Comparison of ENCODE assay signal across 8 cellular contexts in the genomic region with DNA sequence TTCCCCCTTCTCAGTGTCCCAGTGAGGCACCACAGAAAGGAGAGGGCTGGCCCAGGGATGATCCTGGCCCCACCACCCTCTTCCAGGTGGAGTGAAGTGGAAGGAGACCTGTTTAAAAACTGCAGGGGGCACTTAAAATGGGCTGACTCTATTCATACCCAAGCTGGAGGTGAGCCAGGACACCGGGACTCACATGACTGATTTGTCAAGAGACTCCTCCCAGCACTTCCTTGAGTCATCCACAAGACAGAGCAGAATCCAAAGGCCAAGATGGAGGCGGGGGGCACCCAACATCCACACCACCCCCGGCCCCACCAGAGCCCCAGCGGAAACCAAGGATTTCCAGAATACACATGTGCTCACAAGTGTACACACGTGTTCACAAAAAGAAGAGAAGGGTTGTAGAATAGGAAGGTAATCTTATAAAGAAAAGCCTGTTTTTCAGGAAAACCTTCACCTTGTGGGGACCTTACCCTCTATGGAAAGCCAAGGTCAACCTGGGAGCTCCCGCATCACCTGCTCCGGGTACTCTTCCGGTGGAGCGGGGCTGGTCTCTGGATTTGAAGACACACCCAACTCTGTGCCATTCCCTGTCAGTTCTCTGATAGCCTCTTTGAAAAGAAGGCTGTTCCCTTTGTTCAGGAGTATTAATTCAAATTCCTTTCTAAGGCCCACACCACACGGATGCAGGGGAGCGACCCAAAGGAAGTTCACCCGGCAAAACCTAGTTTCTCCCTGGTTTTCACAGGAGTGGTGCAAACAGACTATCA. TPM values are rescaled to one million over a fixed set of nuclear protein-coding genes. Genes with fewer than 3 reads are reported as not detected.
DNase-seq lines count a peak whose midpoint lies in the region; ATAC-seq and TF ChIP-seq lines count a peak whose summit lies in the region.

No MANE protein-coding gene starts in this region.

- H4K5ac ChIP-seq in H9 (ENCODE audit: insufficient read length, low read depth, low read length), result no peak overlapping the region

- H2AK5ac ChIP-seq in H9 (ENCODE audit: insufficient read length, low read length), result no peak overlapping the region

- H3K27ac Mint-ChIP-seq in H9 (peak overlapping the region; percentile 38 to 98 (median 93)), progenitor cell of endocrine pancreas (peak overlapping the region; percentile 88)

- H3K79me1 ChIP-seq in H9 (ENCODE audit: insufficient read depth, low read depth, low read length, poor library complexity, severe bottlenecking), result no peaks in the 10 kb centered on the region

- H3K9me3 Mint-ChIP-seq in H9, result no peaks in the 10 kb centered on the region
- H3K9me3 Mint-ChIP-seq in progenitor cell of endocrine pancreas (ENCODE audit: low read depth), result no peaks in the 10 kb centered on the region
- H3K9me3 Mint-ChIP-seq in activated T-cell treated with anti-CD3 and anti-CD28 coated beads, Interleukin-2, amount 50 U/mL, for 4 hours, result no peaks in the 10 kb centered on the region

- H2AFZ ChIP-seq in H9 (ENCODE audit: low read length), result no peak overlapping the region

- H3K4me1 ChIP-seq in H9 (ENCODE audit: insufficient read depth, low read length), result peaks cover 26% of the 10 kb centered on the region

- no peak overlapping the region for H3K18ac ChIP-seq in H9 (ENCODE audit: insufficient read length, low read depth, low read length)

- peak overlapping the region; percentile 60 for H3K4me2 ChIP-seq in H9 (ENCODE audit: insufficient read depth, insufficient read length, low read length)

- H4K20me1 ChIP-seq in H9 (ENCODE audit: control insufficient read depth, insufficient read depth, insufficient read length), result no peaks in the 10 kb centered on the region

- H3K27me3 ChIP-seq in H9 (ENCODE audit: insufficient read depth, low read length), result no peaks in the 10 kb centered on the region

- peak; percentile 50 for DNase-seq in H9
- peak; percentile 32 for DNase-seq in OCI-M1 (lab: John Stamatoyannopoulos, UW)
- peak; percentile 84 for DNase-seq in fibroblast of villous mesenchyme (ENCODE audit: low read depth)
- no peak for DNase-seq in progenitor cell of endocrine pancreas (ENCODE audit: low spot score, unreplicated experiment)
- no peak for DNase-seq in activated T-cell treated with anti-CD3 and anti-CD28 coated beads, Interleukin-2, amount 50 U/mL, for 4 hours
- DNase-seq in iPS-NIHi11 (ENCODE audit: low spot score), result no peak

- peaks cover 21 to 46% (median 36%) of the 10 kb centered on the region in 3 experiments for H3K36me3 Mint-ChIP-seq in H9 (ENCODE audit: insufficient read depth in 1 of 3, low read depth in 3 of 3)
- peaks cover 13% of the 10 kb centered on the region for H3K36me3 Mint-ChIP-seq in progenitor cell of endocrine pancreas (ENCODE audit: insufficient read depth)
- H3K36me3 Mint-ChIP-seq in activated T-cell treated with anti-CD3 and anti-CD28 coated beads, Interleukin-2, amount 50 U/mL, for 4 hours (ENCODE audit: insufficient read depth), result no peaks in the 10 kb centered on the region

- H3K27ac ChIP-seq in H9 (ENCODE audit: insufficient read length, low read depth, low read length), result no peak overlapping the region

- H3T11ph ChIP-seq in H9 (ENCODE audit: low read length), result no peak overlapping the region

- peaks cover 77% of the 10 kb centered on the region for H3K79me2 ChIP-seq in H9 (ENCODE audit: insufficient read depth, low read length)

- no peak overlapping the region for H2BK20ac ChIP-seq in H9 (ENCODE audit: low read depth, low read length, poor library complexity, severe bottlenecking)

- TF ChIP-seq CTCF in H9 (conservative IDR thresholded peaks at IDR 0.05) (no peak), fibroblast of villous mesenchyme (IDR thresholded peaks at IDR 0.05; ENCODE audit: insufficient read depth, low read depth, low read length) (no peak), progenitor cell of endocrine pancreas (IDR thresholded peaks at IDR 0.05; ENCODE audit: unreplicated experiment) (no peak)

- no peak overlapping the region for H2BK12ac ChIP-seq in H9 (ENCODE audit: insufficient read length, low read depth, low read length)

- H2BK5ac ChIP-seq in H9 (ENCODE audit: insufficient read length, low read length), result no peak overlapping the region

- H3K14ac ChIP-seq in H9 (ENCODE audit: insufficient read depth, low read length), result no peak overlapping the region

- H2BK15ac ChIP-seq in H9 (ENCODE audit: low read depth, low read length), result no peak overlapping the region

- no peak overlapping the region for H2BK120ac ChIP-seq in H9 (ENCODE audit: low read depth, low read length, poor library complexity, severe bottlenecking)

- no peak overlapping the region for H3K56ac ChIP-seq in H9 (ENCODE audit: insufficient read length, low read depth, low read length)

- H3K23me2 ChIP-seq in H9 (ENCODE audit: insufficient read length, low read depth, low read length, poor library complexity, severe bottlenecking), result peaks cover 10% of the 10 kb centered on the region

- H3K4me3 Mint-ChIP-seq in H9 (peak overlapping the region; percentile 37 to 73; a peak in 3 of 5 replicates), progenitor cell of endocrine pancreas (ENCODE audit: low read depth) (no peak overlapping the region)
- no peak overlapping the region for H3K4me3 Mint-ChIP-seq in activated T-cell treated with anti-CD3 and anti-CD28 coated beads, Interleukin-2, amount 50 U/mL, for 4 hours

- H3K27me3 Mint-ChIP-seq in H9 (ENCODE audit: low read depth) (no peaks in the 10 kb centered on the region), progenitor cell of endocrine pancreas (no peaks in the 10 kb centered on the region)
- H3K27me3 Mint-ChIP-seq in activated T-cell treated with anti-CD3 and anti-CD28 coated beads, Interleukin-2, amount 50 U/mL, for 4 hours (ENCODE audit: low read depth), result peaks cover 70% of the 10 kb centered on the region

- no CpG with 5 or more reads among the region's 12 CpGs for WGBS in H9 (ENCODE audit: extremely low coverage, insufficient read length, low lambda C conversion rate)

- H3K4ac ChIP-seq in H9 (ENCODE audit: low read depth, low read length), result no peak overlapping the region

- H4K8ac ChIP-seq in H9 (replicated peaks; ENCODE audit: insufficient read length, low read depth, low read length), result no peak overlapping the region

- no peak for ATAC-seq in activated T-cell treated with anti-CD3 and anti-CD28 coated beads, Interleukin-2, amount 50 U/mL, for 4 hours
- ATAC-seq in GM18907 (IDR thresholded peaks at IDR 0.05; ENCODE audit: unreplicated experiment), result no peak
- ATAC-seq in HG02571 (IDR thresholded peaks at IDR 0.05; ENCODE audit: unreplicated experiment), result no peak

- H3K4me1 Mint-ChIP-seq in H9 (peaks cover 84 to 88% of the 10 kb centered on the region in 2 experiments), progenitor cell of endocrine pancreas (ENCODE audit: low read depth) (peaks cover 74% of the 10 kb centered on the region)
- H3K4me1 Mint-ChIP-seq in activated T-cell treated with anti-CD3 and anti-CD28 coated beads, Interleukin-2, amount 50 U/mL, for 4 hours (ENCODE audit: low read depth), result peaks cover 3% of the 10 kb centered on the region

- H3K23ac ChIP-seq in H9 (ENCODE audit: insufficient read length, low read depth, low read length), result no peak overlapping the region

- H4K91ac ChIP-seq in H9 (ENCODE audit: insufficient read length, low read depth, low read length), result no peak overlapping the region

- H3K9me3 ChIP-seq in H9 (ENCODE audit: control insufficient read depth, low read depth, low read length), result no peaks in the 10 kb centered on the region

- no peak overlapping the region for H3K4me3 ChIP-seq in fibroblast of villous mesenchyme (ENCODE audit: low read depth, low read length)

- H3K9ac ChIP-seq in H9 (ENCODE audit: extremely low read depth, insufficient read length, low read length), result no peak overlapping the region

RNA-seq across cellular contexts. Expression of a gene that starts 10.9 kb away (rescaled TPM):
- total RNA-seq in H9 (2021), result 212 and 218 TPM in 2 replicates
- total RNA-seq in fibroblast of villous mesenchyme, result 74.3 and 84.7 TPM in 2 replicates
- 182 and 183 TPM in 2 replicates for total RNA-seq in progenitor cell of endocrine pancreas
- total RNA-seq in activated T-cell treated with anti-CD3 and anti-CD28 coated beads, Interleukin-2, amount 50 U/mL, for 4 hours, result 1 to 10 TPM; 1.0 to 1.4 (median 1.3) TPM

Comparison
In these comparisons a context has a peak if more than half of its experiments do, and no peak if none do; other contexts are left out.
1. DNase-seq: peak in H9 (single experiment), OCI-M1 (single experiment) and fibroblast of villous mesenchyme (single experiment); none in progenitor cell of endocrine pancreas (single experiment), activated T-cell treated with anti-CD3 and anti-CD28 coated beads, Interleukin-2, amount 50 U/mL, for 4 hours (single experiment) and iPS-NIHi11 (single experiment).
2. H3K4me3 Mint-ChIP-seq: peak in H9 (2 of 2); none in progenitor cell of endocrine pancreas (single experiment) and activated T-cell treated with anti-CD3 and anti-CD28 coated beads, Interleukin-2, amount 50 U/mL, for 4 hours (single experiment).
3. RNA of a gene that starts 10.9 kb away (total RNA-seq): 212 to 218 TPM in H9, 182 to 183 TPM in progenitor cell of endocrine pancreas and 74.3 to 84.7 TPM in fibroblast of villous mesenchyme; 1.0 to 1.4 TPM in activated T-cell treated with anti-CD3 and anti-CD28 coated beads, Interleukin-2, amount 50 U/mL, for 4 hours; every median in the first group is over 10 times any median in the second.